Comparison of ENCODE assay signal across 1 cellular context in the genomic region with DNA sequence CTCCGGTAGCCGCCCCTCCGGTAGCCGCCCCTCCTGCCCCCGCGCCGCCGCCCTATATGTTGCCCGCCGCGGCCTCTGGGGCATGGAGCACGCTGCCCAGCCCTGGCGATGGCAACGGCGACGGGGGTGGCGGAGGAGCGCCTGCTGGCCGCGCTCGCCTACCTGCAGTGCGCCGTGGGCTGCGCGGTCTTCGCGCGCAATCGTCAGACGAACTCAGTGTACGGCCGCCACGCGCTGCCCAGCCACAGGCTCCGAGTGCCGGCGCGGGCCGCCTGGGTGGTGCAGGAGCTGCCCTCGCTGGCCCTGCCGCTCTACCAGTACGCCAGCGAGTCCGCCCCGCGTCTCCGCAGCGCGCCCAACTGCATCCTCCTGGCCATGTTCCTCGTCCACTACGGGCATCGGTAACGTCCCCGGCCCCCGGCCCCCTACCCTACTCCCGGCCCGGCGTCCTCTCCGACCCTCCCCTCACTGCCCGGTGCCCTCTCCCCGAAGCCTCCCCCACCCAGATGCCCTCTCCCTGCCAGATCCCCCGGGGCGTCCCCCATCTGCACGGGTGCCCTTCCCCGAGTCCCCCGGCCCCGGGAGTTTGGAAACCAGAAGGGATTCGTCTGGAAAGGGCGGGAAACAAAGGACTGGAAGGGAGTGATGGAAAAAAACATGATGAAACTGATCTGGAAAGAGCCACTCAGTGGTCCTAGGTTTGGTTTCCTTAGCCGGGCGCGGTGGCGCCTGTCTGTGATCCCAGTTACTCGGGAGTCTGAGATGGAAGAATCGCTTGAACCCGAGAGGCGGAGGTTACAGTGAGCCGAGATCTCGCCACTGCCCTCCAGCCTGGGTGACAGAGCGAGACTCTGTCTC.
A peak's percentile ranks its signal among the peaks of the same experiment; 100 is the strongest.
TF ChIP-seq lines count a peak whose summit lies in the region.

No MANE protein-coding gene starts in this region.

TF ChIP-seq in A549, 52 proteins besides CTCF, POLR2A, EP300 and RAD21 (continued from another document):
- TF ChIP-seq, protein P1, sequence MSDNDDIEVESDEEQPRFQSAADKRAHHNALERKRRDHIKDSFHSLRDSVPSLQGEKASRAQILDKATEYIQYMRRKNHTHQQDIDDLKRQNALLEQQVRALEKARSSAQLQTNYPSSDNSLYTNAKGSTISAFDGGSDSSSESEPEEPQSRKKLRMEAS (IDR thresholded peaks at IDR 0.05), result no peak
- TF ChIP-seq RARB (CRISPR knock-in tag; IDR thresholded peaks at IDR 0.05) (no peak), RNF2 (IDR thresholded peaks at IDR 0.05; ENCODE audit: borderline replicate concordance, low read depth) (peak; percentile 53; the same call in 1 of the 2 replicates), PHF8 (IDR thresholded peaks at IDR 0.05; ENCODE audit: borderline replicate concordance, low read depth) (peak; percentile 44; the same call in 1 of the 2 replicates), ZC3H11A (IDR thresholded peaks at IDR 0.05) (no peak), KDM5A (IDR thresholded peaks at IDR 0.05) (0 out of 2 replicates have a peak, but pooled peaks have one; percentile 20), GATA3 (IDR thresholded peaks at IDR 0.05; ENCODE audit: borderline replicate concordance) (no peak)
